In genomic region chr4:119454151-119454490, GRCh38 we compare ENCODE assay signal across 8 cellular contexts.
DNase-seq lines count a peak whose midpoint lies in the region; ATAC-seq, FAIRE-seq and TF ChIP-seq lines count a peak whose summit lies in the region.
"Not testable (repeated sequence)": the region's sequence is repeated elsewhere in the genome, so short reads cannot be mapped to it uniquely, and the experiment has no call there.

No MANE protein-coding gene starts in this region.

- not testable (repeated sequence) for H4K20me1 ChIP-seq in fibroblast of lung (ENCODE audit: control insufficient read depth, extremely low read depth, insufficient read depth, low read length)

- not testable (repeated sequence) for H3K36me3 ChIP-seq in BJ (ENCODE audit: control insufficient read depth, insufficient read depth, low read length); fibroblast of lung (ENCODE audit: control insufficient read depth, insufficient read depth, low read length); lung (ENCODE audit: control insufficient read depth in 2 of 2, insufficient read depth in 2 of 2, low read length in 2 of 2); small intestine (ENCODE audit: control insufficient read depth in 2 of 2, insufficient read depth in 2 of 2, low read length in 2 of 2)

- peak overlapping the region; percentile 75 for H3K9ac ChIP-seq in fibroblast of lung (ENCODE audit: insufficient read depth, low read length)

- POLR2A ChIA-PET in BJ (lab: Charles Lee) = not testable (repeated sequence)

- not testable (repeated sequence) for H3K9me3 Mint-ChIP-seq in activated naive CD8-positive, alpha-beta T cell (ENCODE audit: low read depth)

- not testable (repeated sequence) for H3K4me1 ChIP-seq in fibroblast of lung (ENCODE audit: control insufficient read depth, extremely low read depth, insufficient read depth, low read length); lung (ENCODE audit: control insufficient read depth in 2 of 2, insufficient read depth in 2 of 2, low read length in 2 of 2); small intestine (ENCODE audit: control insufficient read depth in 2 of 2, insufficient read depth in 1 of 2, low read depth in 1 of 2, low read length in 1 of 2)

- H3K4me2 ChIP-seq in fibroblast of lung (ENCODE audit: extremely low read depth, insufficient read depth, low read length) = peak overlapping the region; percentile 48

- H3K4me3 ChIP-seq in BJ (ENCODE audit: low read depth, low read length) = peak overlapping the region; percentile 76
- H3K4me3 ChIP-seq in fibroblast of lung (replicated peaks in 1 of 4; ENCODE audit: control extremely low read depth in 1 of 4, insufficient read depth in 1 of 4, low read depth in 3 of 4, low read length in 4 of 4) = peak overlapping the region; percentile 61 to 69 (median 66)
- H3K4me3 ChIP-seq in lung = peak overlapping the region; percentile 84
- H3K4me3 ChIP-seq in small intestine (ENCODE audit: low read depth in 1 of 2, low read length in 2 of 2) = peak overlapping the region; percentile 5 to 77

- not testable (repeated sequence) for H3K27me3 Mint-ChIP-seq in activated naive CD8-positive, alpha-beta T cell

- H3K9me3 ChIP-seq in fibroblast of lung (ENCODE audit: control insufficient read depth, insufficient read depth, low read depth, low read length); lung (ENCODE audit: control insufficient read depth in 2 of 2, insufficient read depth in 1 of 2, low read length in 1 of 2); small intestine (ENCODE audit: control insufficient read depth, low read depth): not testable (repeated sequence)

- H3K27ac Mint-ChIP-seq in activated naive CD8-positive, alpha-beta T cell = peak overlapping the region; percentile 97

- H2AFZ ChIP-seq in fibroblast of lung (ENCODE audit: low read length) = peak overlapping the region; percentile 33

- H3K4me3 Mint-ChIP-seq in activated naive CD8-positive, alpha-beta T cell = peak overlapping the region; percentile 89

- not testable (repeated sequence) for H3K27me3 ChIP-seq in BJ (ENCODE audit: control insufficient read depth, insufficient read depth, low read length); fibroblast of lung (ENCODE audit: control insufficient read depth, insufficient read depth, low read length); lung (ENCODE audit: control insufficient read depth, insufficient read depth); small intestine (ENCODE audit: control insufficient read depth in 2 of 2, insufficient read depth in 2 of 2, low read length in 2 of 2)

- not testable (repeated sequence) for DNase-seq in BJ (ENCODE audit: low read depth); fibroblast of lung (ENCODE audit: low read depth in 2 of 2); lung (ENCODE audit: low spot score); small intestine
- DNase-seq in NCI-H1105 (lab: John Stamatoyannopoulos, UW) = peak; percentile 8

- CTCF ChIA-PET in BJ (lab: Yijun Ruan, JAX) = not testable (repeated sequence)

- ATAC-seq in GM19328 (IDR thresholded peaks at IDR 0.05; ENCODE audit: unreplicated experiment) (peak; percentile 11), HG02885 (IDR thresholded peaks at IDR 0.05; ENCODE audit: poor library complexity, unreplicated experiment) (peak; percentile 2)
- ATAC-seq in lung (ENCODE audit: insufficient read depth, low FRiP score) = not testable (repeated sequence)

- 4 to 6% methylated on average over 7 of the region's 7 CpGs for WGBS in lung, 2 donors
- 1 to 3% (median 2%) methylated on average over 7 of the region's 7 CpGs for WGBS in small intestine, 3 donors

- not testable (repeated sequence) for TF ChIP-seq CTCF in BJ (IDR thresholded peaks at IDR 0.05; ENCODE audit: insufficient read depth, low read depth, low read length); fibroblast of lung (conservative IDR thresholded peaks at IDR 0.05 in 1 of 2, IDR thresholded peaks at IDR 0.05 in 1 of 2; ENCODE audit: low read depth in 1 of 2, low read length in 2 of 2); lung (IDR thresholded peaks at IDR 0.05; ENCODE audit: control extremely low read depth, extremely low read depth)

- FAIRE-seq in small intestine (lab: Jason Lieb, UNC) = not testable (repeated sequence)

- not testable (repeated sequence) for H3K79me2 ChIP-seq in fibroblast of lung (ENCODE audit: control insufficient read depth, insufficient read depth, low read length)

- H3K36me3 Mint-ChIP-seq in activated naive CD8-positive, alpha-beta T cell = not testable (repeated sequence)

- H3K27ac ChIP-seq in fibroblast of lung (ENCODE audit: insufficient read depth, low read length) (peak overlapping the region; percentile 97), lung (ENCODE audit: low read depth in 1 of 2, low read length in 1 of 2) (peak overlapping the region; percentile 67 to 96), small intestine (ENCODE audit: low read depth in 1 of 2, low read length in 1 of 2) (peak overlapping the region; percentile 55 to 95)

- H3K4me1 Mint-ChIP-seq in activated naive CD8-positive, alpha-beta T cell (ENCODE audit: low read depth) = peaks cover 13% of the 10 kb centered on the region
